Comparison of ENCODE assay signal across 2 cellular contexts in the genomic region with DNA sequence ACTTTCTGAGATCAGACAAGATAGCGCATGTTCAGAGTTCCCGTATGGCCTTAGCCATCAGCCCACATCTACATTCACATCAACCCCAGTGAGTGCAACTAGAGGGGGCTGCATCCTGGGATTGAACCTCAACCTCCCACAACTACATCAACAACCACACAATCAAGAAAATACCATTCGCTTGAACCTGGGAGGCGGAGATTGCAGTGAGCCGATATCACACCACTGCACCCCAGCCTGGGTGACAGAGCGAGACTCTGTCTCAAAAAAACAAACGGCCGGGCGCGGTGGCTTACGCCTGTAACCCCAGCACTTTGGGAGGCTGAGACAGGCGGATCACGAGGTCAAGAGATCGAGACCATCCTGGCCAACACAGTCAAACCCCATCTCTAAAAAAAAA. TPM values are rescaled to one million over a fixed set of nuclear protein-coding genes. Genes with fewer than 3 reads are reported as not detected.
"Had no signal": no experiment of that assay in that cellular context is flagged by ENCODE, and none has a peak within 500 bp of the region (broad histone marks: within the 10 kb centered on the region; RNA-seq: fewer than 3 reads in every experiment).

No MANE protein-coding gene starts in this region.

RNA-seq across cellular contexts. Expression of a gene that starts 31.8 kb away (rescaled TPM):
- total RNA-seq: G401, GM12878 had no signal

RNA-seq across cellular contexts. Expression of a gene that starts 50.4 kb away (rescaled TPM):
- total RNA-seq: G401, GM12878 had no signal
- polyA plus RNA-seq: GM12878 had no signal
